8 cellular contexts compared by ENCODE assay signal in genomic region chr5:32443145-32443540, GRCh38. TPM values are rescaled to one million over a fixed set of nuclear protein-coding genes. Genes with fewer than 3 reads are reported as not detected.
DNase-seq lines count a peak whose midpoint lies in the region; ATAC-seq, FAIRE-seq and TF ChIP-seq lines count a peak whose summit lies in the region.

No MANE protein-coding gene starts in this region.

- H3K4me3 Mint-ChIP-seq in stimulated activated memory B cell treated with anti-CD40 and anti-IgM and Interleukin-4, amounts not matched to agents 10 μg/mL and 1 μg/mL and 100 μg/mL, for 72 hours, result peak overlapping the region; percentile 86

- peak overlapping the region; percentile 66 for H3K4me3 ChIP-seq in Jurkat, Clone E6-1 (ENCODE audit: low read length)
- H3K4me3 ChIP-seq in adipocyte (ENCODE audit: low read length) (peak overlapping the region; percentile 93), kidney (ENCODE audit: low read length in 2 of 2) (peak overlapping the region; percentile 70 to 74)

- FAIRE-seq in kidney (lab: Jason Lieb, UNC), result no peak

- H3K9me3 ChIP-seq in adipocyte (ENCODE audit: control insufficient read depth, low read length), result no peaks in the 10 kb centered on the region
- H3K9me3 ChIP-seq in kidney (ENCODE audit: control insufficient read depth in 1 of 2, low read length in 2 of 2), result no peaks in the 10 kb centered on the region

- H3K9me3 Mint-ChIP-seq in stimulated activated memory B cell treated with anti-CD40 and anti-IgM and Interleukin-4, amounts not matched to agents 10 μg/mL and 1 μg/mL and 100 μg/mL, for 72 hours, result no peaks in the 10 kb centered on the region

- no peaks in the 10 kb centered on the region for H3K27me3 Mint-ChIP-seq in stimulated activated memory B cell treated with anti-CD40 and anti-IgM and Interleukin-4, amounts not matched to agents 10 μg/mL and 1 μg/mL and 100 μg/mL, for 72 hours

- H3K27me3 ChIP-seq in adipocyte (replicated peaks; ENCODE audit: control insufficient read depth, insufficient read depth, low read length), result no peaks in the 10 kb centered on the region

- TF ChIP-seq CTCF in GM10266 (IDR thresholded peaks at IDR 0.05; ENCODE audit: control insufficient read depth, insufficient read depth, low read depth, missing control alignments) (no peak), kidney (IDR thresholded peaks at IDR 0.05; ENCODE audit: borderline replicate concordance, extremely low read depth, insufficient read depth) (no peak)

- H3K27ac Mint-ChIP-seq in stimulated activated memory B cell treated with anti-CD40 and anti-IgM and Interleukin-4, amounts not matched to agents 10 μg/mL and 1 μg/mL and 100 μg/mL, for 72 hours, result peak overlapping the region; percentile 87

- peaks cover 41% of the 10 kb centered on the region for H3K4me1 Mint-ChIP-seq in stimulated activated memory B cell treated with anti-CD40 and anti-IgM and Interleukin-4, amounts not matched to agents 10 μg/mL and 1 μg/mL and 100 μg/mL, for 72 hours

- DNase-seq in GM10266 (ENCODE audit: extremely low spot score) (peak; percentile 60), adipocyte (ENCODE audit: low read depth) (peak; percentile 69), kidney (no peak), NCI-H345 treated with DMSO at 0.1 percent for 48 hours (lab: John Stamatoyannopoulos, UW; ENCODE audit: unreplicated experiment) (no peak)
- DNase-seq in Jurkat, Clone E6-1 (ENCODE audit: low read depth, low spot score), result no peak

- H3K4me1 ChIP-seq in adipocyte (ENCODE audit: control insufficient read depth, insufficient read depth, low read length) (peaks cover 31% of the 10 kb centered on the region), kidney (ENCODE audit: control insufficient read depth in 1 of 2, insufficient read depth in 1 of 2, low read depth in 1 of 2, low read length in 2 of 2) (peaks cover 6 to 15% of the 10 kb centered on the region in 2 donors)

- H3K27ac ChIP-seq in kidney (ENCODE audit: low read depth in 2 of 2, low read length in 2 of 2), result peak overlapping the region; percentile 56 to 66

- intact Hi-C loops in kidney (cut with DNase I), result no loop called here

- H3K36me3 ChIP-seq in adipocyte (ENCODE audit: control insufficient read depth, insufficient read depth, low read length, severe bottlenecking) (peaks cover 8% of the 10 kb centered on the region), kidney (ENCODE audit: control insufficient read depth in 1 of 2, insufficient read depth in 2 of 2, low read length in 2 of 2) (no peaks in the 10 kb centered on the region)

- H3K36me3 Mint-ChIP-seq in stimulated activated memory B cell treated with anti-CD40 and anti-IgM and Interleukin-4, amounts not matched to agents 10 μg/mL and 1 μg/mL and 100 μg/mL, for 72 hours, result no peaks in the 10 kb centered on the region

- ATAC-seq in GM21528 (IDR thresholded peaks at IDR 0.05; ENCODE audit: low FRiP score, unreplicated experiment), result peak; percentile 26
- no peak for ATAC-seq in stimulated activated memory B cell treated with anti-CD40 and anti-IgM and Interleukin-4, amounts not matched to agents 10 μg/mL and 1 μg/mL and 100 μg/mL, for 72 hours
- ATAC-seq in GM19455 (IDR thresholded peaks at IDR 0.05; ENCODE audit: unreplicated experiment), result no peak

- H3K9ac ChIP-seq in adipocyte (ENCODE audit: low read length), result peak overlapping the region; percentile 93
- H3K9ac ChIP-seq in kidney (ENCODE audit: low read length in 2 of 2), result peak overlapping the region; percentile 44 to 74

RNA-seq across cellular contexts. Expression of gene ZFR, which starts 1.4 kb away (rescaled TPM):
- 42.2 TPM for polyA plus RNA-seq in Jurkat, Clone E6-1 (2012; ENCODE audit: insufficient read depth, insufficient read length)
- 65.2 TPM for total RNA-seq in kidney
- 25.7 TPM for polyA plus RNA-seq in kidney (ENCODE audit: insufficient read depth, low read depth, low replicate concordance)

Comparison
In these comparisons a context has a peak if more than half of its experiments do, and no peak if none do; other contexts are left out.
1. DNase-seq: peak in GM10266 (single experiment) and adipocyte (single experiment); none in Jurkat, Clone E6-1 (single experiment), kidney (single experiment) and NCI-H345 treated with DMSO at 0.1 percent for 48 hours (single experiment).
2. Peak in every context shown above with its lines, with median percentiles within 50 percentile points of each other: H3K4me3 ChIP-seq.